ENCODE assay signal across 8 cellular contexts in the genomic region with DNA sequence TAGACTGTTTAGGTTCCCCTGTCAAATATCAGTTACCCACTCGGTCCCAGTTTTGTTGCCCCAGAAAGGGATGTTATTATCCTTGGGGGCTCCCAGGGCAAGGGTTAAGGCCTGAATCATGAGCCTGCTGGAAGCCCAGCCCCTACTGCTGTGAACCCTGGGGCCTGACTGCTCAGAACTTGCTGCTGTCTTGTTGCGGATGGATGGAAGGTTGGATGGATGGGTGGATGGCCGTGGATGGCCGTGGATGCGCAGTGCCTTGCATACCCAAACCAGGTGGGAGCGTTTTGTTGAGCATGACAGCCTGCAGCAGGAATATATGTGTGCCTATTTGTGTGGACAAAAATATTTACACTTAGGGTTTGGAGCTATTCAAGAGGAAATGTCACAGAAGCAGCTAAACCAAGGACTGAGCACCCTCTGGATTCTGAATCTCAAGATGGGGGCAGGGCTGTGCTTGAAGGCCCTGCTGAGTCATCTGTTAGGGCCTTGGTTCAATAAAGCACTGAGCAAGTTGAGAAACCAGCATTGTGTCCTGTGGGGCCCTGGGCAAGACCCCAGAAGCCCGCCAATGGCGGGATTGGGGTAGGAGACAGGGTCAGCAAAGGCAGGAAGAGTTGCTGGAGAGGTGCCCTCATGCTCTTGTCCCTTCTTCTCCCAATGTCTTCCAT. TPM values are rescaled to one million over a fixed set of nuclear protein-coding genes. Genes with fewer than 3 reads are reported as not detected.
DNase-seq lines count a peak whose midpoint lies in the region; ATAC-seq and TF ChIP-seq lines count a peak whose summit lies in the region.

No MANE protein-coding gene starts in this region.

- no peaks in the 10 kb centered on the region for H3K27me3 ChIP-seq in heart right ventricle

- TF ChIP-seq CTCF in heart right ventricle (IDR thresholded peaks at IDR 0.05): no peak

- H3K4me3 ChIP-seq in heart right ventricle: no peak overlapping the region

- H3K27ac ChIP-seq in heart right ventricle (peak overlapping the region in 9 of 10 donors; percentile 12 to 97 (median 92)), caudate nucleus (ENCODE audit: low read depth, low read length) (peak overlapping the region; percentile 52)

- peaks cover 7 to 58% (median 37%) of the 10 kb centered on the region in 9 donors for H3K4me1 ChIP-seq in heart right ventricle

- ATAC-seq in heart right ventricle (no peak), left cardiac atrium (no peak), HG03457 (IDR thresholded peaks at IDR 0.05; ENCODE audit: unreplicated experiment) (no peak), GM21526 (IDR thresholded peaks at IDR 0.05; ENCODE audit: low FRiP score, unreplicated experiment) (no peak)

- intact Hi-C loops in heart right ventricle (cut with DNase I) (no loop called here), left cardiac atrium (cut with DNase I) (no loop called here)

- DNase-seq in heart right ventricle: no peak
- no peak for DNase-seq in left cardiac atrium
- peak in 1 of 61 donors; percentile 36 for DNase-seq in caudate nucleus (lab: John Stamatoyannopoulos, UW)
- peak; percentile 19 for DNase-seq in midbrain (lab: John Stamatoyannopoulos, UW)
- no peak for DNase-seq in SK-N-DZ (ENCODE audit: low spot score)
- DNase-seq in central memory CD4-positive, alpha-beta T cell: no peak

- H3K9me3 ChIP-seq in heart right ventricle: no peaks in the 10 kb centered on the region

- peaks cover 0 to 57% (median 20%) of the 10 kb centered on the region in 9 donors for H3K36me3 ChIP-seq in heart right ventricle

- 92 to 98% methylated on average over 8 of the region's 8 CpGs for WGBS in heart right ventricle, 2 donors

RNA-seq across cellular contexts. Expression of a gene that starts 9.6 kb away (rescaled TPM):
- total RNA-seq in heart right ventricle (10 to 100 TPM in 2 of 10 donors, 1 to 10 TPM in 8; 2.8 to 17.3 (median 5.0) TPM), left cardiac atrium (10 to 100 TPM; 13.8 to 16.6 TPM)
- 10 to 100 TPM; 12.6 to 15.9 TPM for polyA plus RNA-seq in heart right ventricle
- 140 and 141 TPM in 2 replicates for polyA plus RNA-seq in SK-N-DZ (2014; cell fraction: cytosol; rRNA removed)
- 108 and 173 TPM in 2 replicates for polyA plus RNA-seq in SK-N-DZ (2014; cell fraction: nucleus; rRNA removed)

RNA-seq across cellular contexts. Expression of a gene that starts 14.6 kb away (rescaled TPM):
- 10 to 100 TPM; 12.0 to 17.5 (median 14.7) TPM for total RNA-seq in heart right ventricle
- 1 to 10 TPM; 7.2 to 9.8 TPM for polyA plus RNA-seq in heart right ventricle
- total RNA-seq in left cardiac atrium: 10 to 100 TPM; 11.8 to 14.7 TPM
- 10.4 and 12.0 TPM in 2 replicates for polyA plus RNA-seq in SK-N-DZ (2014; cell fraction: cytosol; rRNA removed)
- 5.7 and 6.8 TPM in 2 replicates for polyA plus RNA-seq in SK-N-DZ (2014; cell fraction: nucleus; rRNA removed)

RNA-seq across cellular contexts. Expression of a gene that starts 19.2 kb away (rescaled TPM):
- total RNA-seq in heart right ventricle (10 to 100 TPM; 52.3 to 95.7 (median 67.7) TPM), left cardiac atrium (10 to 100 TPM; 70.8 to 93.6 TPM)
- polyA plus RNA-seq in heart right ventricle: 10 to 100 TPM; 52.9 to 76.5 TPM
- polyA plus RNA-seq in SK-N-DZ (2014; cell fraction: cytosol; rRNA removed): 48.5 and 68.5 TPM in 2 replicates
- 30.1 and 42.8 TPM in 2 replicates for polyA plus RNA-seq in SK-N-DZ (2014; cell fraction: nucleus; rRNA removed)

RNA-seq across cellular contexts. Expression of a gene that starts 24.5 kb away (rescaled TPM):
- total RNA-seq in heart right ventricle: under 1 TPM in 6 of 10 donors, not detected in 4; 0.16 to 0.47 (median 0.23) TPM
- under 1 TPM; 0.07 to 0.29 TPM for polyA plus RNA-seq in heart right ventricle
- total RNA-seq in left cardiac atrium: not detected
- polyA plus RNA-seq in SK-N-DZ (2014; cell fraction: cytosol; rRNA removed): 0.17 and 0.62 TPM in 2 replicates
- polyA plus RNA-seq in SK-N-DZ (2014; cell fraction: nucleus; rRNA removed): 0.20 and 3.4 TPM in 2 replicates

RNA-seq across cellular contexts. Expression of a gene that starts 38.2 kb away (rescaled TPM):
- 10 to 100 TPM in 4 of 10 donors, 1 to 10 TPM in 6; 7.7 to 15.7 (median 9.7) TPM for total RNA-seq in heart right ventricle
- polyA plus RNA-seq in heart right ventricle: 10 to 100 TPM; 14.6 to 21.0 TPM
- 10 to 100 TPM; 17.2 to 23.2 TPM for total RNA-seq in left cardiac atrium
- polyA plus RNA-seq in SK-N-DZ (2014; cell fraction: cytosol; rRNA removed): 110 and 116 TPM in 2 replicates
- polyA plus RNA-seq in SK-N-DZ (2014; cell fraction: nucleus; rRNA removed): 63.6 and 72.6 TPM in 2 replicates
